In genomic region chr1:24915819-24916602, GRCh38 we compare ENCODE assay signal across 19 cellular contexts. TPM values are rescaled to one million over a fixed set of nuclear protein-coding genes. Genes with fewer than 3 reads are reported as not detected.
DNase-seq lines count a peak whose midpoint lies in the region; ATAC-seq and FAIRE-seq lines count a peak whose summit lies in the region.
"Had no signal": no experiment of that assay in that cellular context is flagged by ENCODE, and none has a peak within 500 bp of the region (broad histone marks: within the 10 kb centered on the region; RNA-seq: fewer than 3 reads in every experiment).

No MANE protein-coding gene starts in this region.

- no peaks in the 10 kb centered on the region for H3K9me3 Mint-ChIP-seq in activated CD4-positive, alpha-beta T cell treated with anti-CD3 and anti-CD28 coated beads for 36 hours (ENCODE audit: low read depth)
- H3K9me3 Mint-ChIP-seq: activated naive CD4-positive, alpha-beta T cell treated with anti-CD3 and anti-CD28 coated beads for 36 hours had no signal

- peaks cover 77% of the 10 kb centered on the region for H3K36me3 ChIP-seq in effector memory CD4-positive, alpha-beta T cell (ENCODE audit: control insufficient read depth, insufficient read depth, low read length)

- CTCF ChIA-PET in activated CD4-positive, alpha-beta T cell treated with anti-CD3 and anti-CD28 coated beads for 36 hours (lab: Charles Lee) = interaction anchor here (0.6 to 0.7 kb wide), 2 partner anchors 224 to 662 kb away, joined by 3 read pairs; no protein-coding TSS in a partner anchor

- peak overlapping the region; percentile 44 for H3K27ac ChIP-seq in effector memory CD4-positive, alpha-beta T cell (ENCODE audit: insufficient read depth, low read length, poor library complexity, severe bottlenecking)
- H3K27ac ChIP-seq: psoas muscle had no signal

- H3K4me1 ChIP-seq in effector memory CD4-positive, alpha-beta T cell (ENCODE audit: control insufficient read depth, insufficient read depth, low read length, poor library complexity, severe bottlenecking) = peaks cover 44% of the 10 kb centered on the region
- H3K4me1 ChIP-seq: psoas muscle had no signal

- H3K27me3 Mint-ChIP-seq in activated CD4-positive, alpha-beta T cell treated with anti-CD3 and anti-CD28 coated beads for 36 hours = no peaks in the 10 kb centered on the region

- peak; percentile 73 for FAIRE-seq in RCC 7860 (lab: Jason Lieb, UNC)
- FAIRE-seq: bronchial epithelial cell, GM12892 had no signal

- H3K4me3 Mint-ChIP-seq in activated CD4-positive, alpha-beta T cell treated with anti-CD3 and anti-CD28 coated beads for 36 hours = no peak overlapping the region
- H3K4me3 Mint-ChIP-seq: activated naive CD4-positive, alpha-beta T cell treated with anti-CD3 and anti-CD28 coated beads for 36 hours had no signal

- ATAC-seq in activated CD4-positive, alpha-beta T cell treated with anti-CD3 and anti-CD28 coated beads for 36 hours = no peak
- ATAC-seq in GM21447 (IDR thresholded peaks at IDR 0.05; ENCODE audit: unreplicated experiment) (no peak), HG03378 (IDR thresholded peaks at IDR 0.05; ENCODE audit: unreplicated experiment) (no peak), HG02763 (IDR thresholded peaks at IDR 0.05; ENCODE audit: unreplicated experiment) (no peak)
- ATAC-seq: left cardiac atrium, psoas muscle had no signal

- intact Hi-C loops in activated CD4-positive, alpha-beta T cell treated with anti-CD3 and anti-CD28 coated beads for 36 hours (cut with DNase I, micrococcal nuclease) = no loop called here

- no peaks in the 10 kb centered on the region for H3K27me3 ChIP-seq in effector memory CD4-positive, alpha-beta T cell (replicated peaks; ENCODE audit: control insufficient read depth, insufficient read depth, low read length, poor library complexity, severe bottlenecking)

- H3K9me3 ChIP-seq in effector memory CD4-positive, alpha-beta T cell (ENCODE audit: control insufficient read depth, low read length) = no peaks in the 10 kb centered on the region
- H3K9me3 ChIP-seq: psoas muscle had no signal

- H3K27ac Mint-ChIP-seq in activated CD4-positive, alpha-beta T cell treated with anti-CD3 and anti-CD28 coated beads for 36 hours = peak overlapping the region; percentile 8

- H3K36me3 Mint-ChIP-seq in activated CD4-positive, alpha-beta T cell treated with anti-CD3 and anti-CD28 coated beads for 36 hours (ENCODE audit: low read depth) = peaks cover 80% of the 10 kb centered on the region

- H3K4me3 ChIP-seq in effector memory CD4-positive, alpha-beta T cell (ENCODE audit: insufficient read depth, low read depth, low read length, poor library complexity, severe bottlenecking) = no peak overlapping the region
- H3K4me3 ChIP-seq: psoas muscle had no signal

- POLR2A ChIA-PET in activated CD4-positive, alpha-beta T cell treated with anti-CD3 and anti-CD28 coated beads for 36 hours (lab: Charles Lee) = no interaction called here

- H3K4me1 Mint-ChIP-seq in activated CD4-positive, alpha-beta T cell treated with anti-CD3 and anti-CD28 coated beads for 36 hours = peaks cover 59% of the 10 kb centered on the region

- no peak for DNase-seq in activated CD4-positive, alpha-beta T cell treated with anti-CD3 and anti-CD28 coated beads for 36 hours
- no peak for DNase-seq in activated CD4-positive, alpha-beta T cell treated with anti-CD3 and anti-CD28 coated beads, Interleukin-2, amount 50 U/mL, for 48 hours
- DNase-seq in RCC 7860 (ENCODE audit: low spot score) = peak; percentile 41
- DNase-seq in effector memory CD4-positive, alpha-beta T cell = no peak
- DNase-seq in renal cortical epithelial cell (ENCODE audit: low read depth) = peak; percentile 7
- DNase-seq: 8988T; activated CD8-positive, alpha-beta memory T cell treated with anti-CD3 and anti-CD28 coated beads for 24 hours; activated naive CD4-positive, alpha-beta T cell treated with anti-CD3 and anti-CD28 coated beads for 36 hours; hippocampal formation; left cardiac atrium; NCI-H2081 treated with DMSO at 0.1 percent for 48 hours; SHP77 treated with DMSO at 0.1 percent for 48 hours; stimulated activated CD4-positive, alpha-beta T cell treated with anti-CD3 and anti-CD28 coated beads, Interleukin-15, amount 100 ng/mL, for 24 hours had no signal

RNA-seq across cellular contexts. Expression of gene RUNX3, which starts 14.1 kb away (rescaled TPM):
- total RNA-seq in activated CD4-positive, alpha-beta T cell treated with anti-CD3 and anti-CD28 coated beads for 36 hours = 100 to 1,000 TPM; 156 to 167 TPM
- 0.05 TPM in 1 of 2 replicates, not detected in the other for total RNA-seq in renal cortical epithelial cell

Comparison
In these comparisons a context has a peak if more than half of its experiments do, and no peak if none do; other contexts are left out.
1. DNase-seq: peak in RCC 7860 (single experiment) and renal cortical epithelial cell (single experiment); none in activated CD4-positive, alpha-beta T cell treated with anti-CD3 and anti-CD28 coated beads for 36 hours (single experiment), activated CD4-positive, alpha-beta T cell treated with anti-CD3 and anti-CD28 coated beads, Interleukin-2, amount 50 U/mL, for 48 hours (0 of 2) and effector memory CD4-positive, alpha-beta T cell (0 of 3).
2. RNA of gene RUNX3, which starts 14.1 kb away (total RNA-seq): 156 to 167 TPM in activated CD4-positive, alpha-beta T cell treated with anti-CD3 and anti-CD28 coated beads for 36 hours; 0.05 TPM in renal cortical epithelial cell; every median in the first group is over 100 times any median in the second.